ENCODE assay signal across 9 cellular contexts in the genomic region with DNA sequence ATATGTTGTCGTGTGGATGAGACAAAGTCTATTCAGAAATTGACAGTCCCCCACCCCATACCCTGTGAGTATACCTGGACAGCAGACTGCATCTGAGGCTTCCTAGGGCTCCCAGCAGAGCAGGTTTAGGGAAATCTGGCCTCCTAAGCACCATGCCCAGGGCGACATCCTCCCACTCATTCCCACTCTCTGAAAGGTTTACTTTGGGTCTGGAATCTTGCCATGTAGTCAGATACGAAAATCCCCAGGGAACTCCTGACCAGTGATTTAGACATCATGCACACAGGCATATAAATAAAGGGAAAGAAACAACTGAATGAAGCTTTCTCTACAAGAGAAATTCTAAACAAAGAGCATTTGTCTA. TPM values are rescaled to one million over a fixed set of nuclear protein-coding genes. Genes with fewer than 3 reads are reported as not detected.
DNase-seq lines count a peak whose midpoint lies in the region; ATAC-seq, FAIRE-seq and TF ChIP-seq lines count a peak whose summit lies in the region.
"Had no signal": no experiment of that assay in that cellular context is flagged by ENCODE, and none has a peak within 500 bp of the region (broad histone marks: within the 10 kb centered on the region; RNA-seq: fewer than 3 reads in every experiment).

No MANE protein-coding gene starts in this region.

- H2AK5ac ChIP-seq in H1 (ENCODE audit: low read depth, low read length), result no peak overlapping the region

- no peak for TF ChIP-seq EP300 in H1 (IDR thresholded peaks at IDR 0.05; ENCODE audit: borderline replicate concordance in 1 of 2, low read depth in 2 of 2, low read length in 2 of 2)

- no peak overlapping the region for H2BK120ac ChIP-seq in H1 (replicated peaks; ENCODE audit: low read depth, low read length)

- H3K79me1 ChIP-seq in H1 (ENCODE audit: low read depth, low read length), result no peaks in the 10 kb centered on the region

- H3K23ac ChIP-seq in H1 (ENCODE audit: insufficient read length), result no peak overlapping the region

- H3K18ac ChIP-seq in H1 (ENCODE audit: extremely low read depth, low read length), result no peak overlapping the region

- peaks cover 38 to 61% (median 50%) of the 10 kb centered on the region in 5 donors for H3K27me3 Mint-ChIP-seq in naive thymus-derived CD4-positive, alpha-beta T cell

- no peaks in the 10 kb centered on the region for H3K9me3 ChIP-seq in H1 (ENCODE audit: insufficient read depth in 2 of 2, low read depth in 1 of 2, low read length in 1 of 2)
- no peaks in the 10 kb centered on the region for H3K9me3 ChIP-seq in naive thymus-derived CD4-positive, alpha-beta T cell (ENCODE audit: control insufficient read depth in 2 of 3, low read length in 3 of 3)

- H3K56ac ChIP-seq in H1 (replicated peaks; ENCODE audit: insufficient read length, low read depth, low read length), result no peak overlapping the region

- no peak for TF ChIP-seq RAD21 in H1 (IDR thresholded peaks at IDR 0.05 in 1 of 2, conservative IDR thresholded peaks at IDR 0.05 in 1 of 2; ENCODE audit: low read depth in 2 of 2, low read length in 2 of 2)

- no peak overlapping the region for H4K5ac ChIP-seq in H1 (ENCODE audit: insufficient read length, low read depth, low read length)

- 50% methylated on average over 3 of the region's 3 CpGs; no CpG with 5 or more reads in 1 of the 2 experiments for WGBS in H1 (ENCODE audit: extremely low coverage in 1 of 2, insufficient coverage in 1 of 2, insufficient read length in 1 of 2, insufficient replicate concordance in 2 of 2, low coverage in 1 of 2, low lambda C conversion rate in 2 of 2, missing lambda C conversion rate in 1 of 2), 2 experiments

- ATAC-seq in naive thymus-derived CD4-positive, alpha-beta T cell, result no peak
- no peak for ATAC-seq in GM21737 (IDR thresholded peaks at IDR 0.05; ENCODE audit: unreplicated experiment)

- no peak overlapping the region for H3K27ac ChIP-seq in H1 (ENCODE audit: low read depth, low read length)
- no peak overlapping the region for H3K27ac ChIP-seq in naive thymus-derived CD4-positive, alpha-beta T cell (ENCODE audit: low read depth, low read length)
- H3K27ac ChIP-seq: epithelial cell of prostate had no signal

- H3K9ac ChIP-seq in H1 (replicated peaks in 1 of 4; ENCODE audit: extremely low read depth in 1 of 4, low read depth in 3 of 4, low read length in 3 of 4), result no peak overlapping the region

- no peak for FAIRE-seq in H1 (lab: Jason Lieb, UNC)

- H4K8ac ChIP-seq in H1 (ENCODE audit: extremely low read depth, insufficient read depth, low read length), result no peak overlapping the region

- H3K4me2 ChIP-seq in H1 (ENCODE audit: insufficient read depth in 1 of 2, low read depth in 2 of 2, low read length in 2 of 2), result peak overlapping the region; percentile 85 to 87

- no peak overlapping the region for H2AFZ ChIP-seq in H1 (ENCODE audit: low read length)

- no peaks in the 10 kb centered on the region for H4K20me1 ChIP-seq in H1 (replicated peaks in 1 of 2; ENCODE audit: control insufficient read depth in 1 of 2, insufficient read depth in 2 of 2, low read length in 2 of 2)

- no peak overlapping the region for H2BK5ac ChIP-seq in H1 (ENCODE audit: low read depth, low read length)

- DNase-seq in DMS153 (lab: John Stamatoyannopoulos, UW) (peak; percentile 80), NCI-H345 (lab: John Stamatoyannopoulos, UW) (peak; percentile 88), H1 (ENCODE audit: low read depth in 1 of 2, low spot score in 2 of 2) (no peak), NCI-H510A (lab: John Stamatoyannopoulos, UW) (no peak), AML-193 (lab: John Stamatoyannopoulos, UW) (no peak)
- no peak for DNase-seq in naive thymus-derived CD4-positive, alpha-beta T cell
- DNase-seq in activated CD4-positive, alpha-beta T cell treated with anti-CD3 and anti-CD28 coated beads for 1 hour, result no peak

- no peak overlapping the region for H3K27ac Mint-ChIP-seq in naive thymus-derived CD4-positive, alpha-beta T cell

- peaks cover 0 to 5% (median 3%) of the 10 kb centered on the region in 4 experiments; a peak in 6 of 7 replicates for H3K4me1 ChIP-seq in H1 (replicated peaks in 1 of 4; ENCODE audit: control insufficient read depth in 3 of 4, insufficient read depth in 4 of 4, low read length in 3 of 4)
- H3K4me1 ChIP-seq in naive thymus-derived CD4-positive, alpha-beta T cell (ENCODE audit: control insufficient read depth in 2 of 2, insufficient read depth in 2 of 2, low read length in 2 of 2), result no peaks in the 10 kb centered on the region

- no peak overlapping the region for H3K4ac ChIP-seq in H1 (replicated peaks; ENCODE audit: insufficient read length, low read depth, low read length)

- H2BK15ac ChIP-seq in H1 (ENCODE audit: low read length), result no peak overlapping the region

- no peak overlapping the region for H3K14ac ChIP-seq in H1 (ENCODE audit: insufficient read length)

- intact Hi-C loops in naive thymus-derived CD4-positive, alpha-beta T cell (cut with micrococcal nuclease), result no loop called here

- no peaks in the 10 kb centered on the region for H3K36me3 Mint-ChIP-seq in naive thymus-derived CD4-positive, alpha-beta T cell

- peaks cover 0 to 4% (median 0%) of the 10 kb centered on the region in 11 donors for H3K9me3 Mint-ChIP-seq in naive thymus-derived CD4-positive, alpha-beta T cell

- no peak for TF ChIP-seq CTCF in H1 (IDR thresholded peaks at IDR 0.05; ENCODE audit: control extremely low read depth in 1 of 3, insufficient read depth in 1 of 3, low read depth in 1 of 3, low read length in 3 of 3)

- no peak overlapping the region for H4K91ac ChIP-seq in H1 (replicated peaks; ENCODE audit: insufficient read length, low read length)

- H3K79me2 ChIP-seq in H1 (ENCODE audit: control insufficient read depth in 1 of 2, insufficient read depth in 2 of 2, low read length in 2 of 2), result no peaks in the 10 kb centered on the region

- H3K4me3 Mint-ChIP-seq in naive thymus-derived CD4-positive, alpha-beta T cell, result peak overlapping the region in 7 of 10 donors; percentile 40 to 67 (median 46)

- no peak overlapping the region for H2BK12ac ChIP-seq in H1 (ENCODE audit: low read depth, low read length)

- H3K23me2 ChIP-seq in H1 (ENCODE audit: low read depth, low read length), result peaks cover 8% of the 10 kb centered on the region; the same call in 1 of the 2 replicates

- peaks cover 5 to 17% (median 16%) of the 10 kb centered on the region in 4 experiments for H3K27me3 ChIP-seq in H1 (replicated peaks in 1 of 4; ENCODE audit: control insufficient read depth in 3 of 4, extremely low read depth in 1 of 4, insufficient read depth in 3 of 4, low read length in 3 of 4)
- H3K27me3 ChIP-seq in naive thymus-derived CD4-positive, alpha-beta T cell (ENCODE audit: control insufficient read depth in 2 of 2, insufficient read depth in 2 of 2, low read length in 2 of 2), result peaks cover under 1 to 7% of the 10 kb centered on the region in 2 donors

- H3K4me3 ChIP-seq in H1 (ENCODE audit: extremely low read depth in 1 of 4, insufficient read depth in 2 of 4, low read depth in 3 of 4, low read length in 4 of 4), result peak overlapping the region; percentile 51 to 74 (median 68); a peak in 7 of 8 replicates
- no peak overlapping the region for H3K4me3 ChIP-seq in naive thymus-derived CD4-positive, alpha-beta T cell (ENCODE audit: low read length)

- POLR2A ChIA-PET in H1 (lab: Charles Lee; ENCODE audit: partially characterized antibody), result no interaction called here
- POLR2A ChIA-PET in naive thymus-derived CD4-positive, alpha-beta T cell (lab: Charles Lee), result no interaction called here

- TF ChIP-seq POLR2A in H1 (IDR thresholded peaks at IDR 0.05; ENCODE audit: control extremely low read depth in 1 of 2, low read depth in 2 of 2, low read length in 2 of 2), result no peak

- peaks cover 0 to 13% (median 5%) of the 10 kb centered on the region in 7 donors for H3K4me1 Mint-ChIP-seq in naive thymus-derived CD4-positive, alpha-beta T cell

- no peak overlapping the region for H2BK20ac ChIP-seq in H1 (ENCODE audit: low read length)

- H3K36me3 ChIP-seq in H1 (ENCODE audit: control insufficient read depth in 2 of 4, insufficient read depth in 4 of 4, low read length in 3 of 4), result no peaks in the 10 kb centered on the region
- no peaks in the 10 kb centered on the region for H3K36me3 ChIP-seq in naive thymus-derived CD4-positive, alpha-beta T cell (ENCODE audit: control insufficient read depth in 2 of 3, insufficient read depth in 3 of 3, low read length in 3 of 3)

- CTCF ChIA-PET in H1 (lab: Charles Lee; ENCODE audit: partially characterized antibody), result interaction anchor here (2.0 kb wide), 1 partner anchor 11 kb away, joined by 6 read pairs; no protein-coding TSS in a partner anchor
- CTCF ChIA-PET in naive thymus-derived CD4-positive, alpha-beta T cell (lab: Charles Lee), result no interaction called here

TF ChIP-seq in H1, 55 proteins besides CTCF, POLR2A, EP300 and RAD21 (continues in another document):
- no peak for TF ChIP-seq SAP30 (IDR thresholded peaks at IDR 0.05; ENCODE audit: insufficient read depth, insufficient replicate concordance, low read length)
- TF ChIP-seq CHD2 (IDR thresholded peaks at IDR 0.05; ENCODE audit: low read length), result no peak
- no peak for TF ChIP-seq TAF1 (IDR thresholded peaks at IDR 0.05; ENCODE audit: low read depth, low read length)
- TF ChIP-seq JUND (IDR thresholded peaks at IDR 0.05; ENCODE audit: low read length), result no peak

RNA-seq across cellular contexts. Expression of gene NALCN, which starts 0.7 kb away (rescaled TPM):
- 0.54 TPM in 2 replicates for total RNA-seq in H1 (2021; fragmentation: NEBNext Ultra II Directional; extraction: Animal tissue kit (Norgen Biotek cat#: 25700))
- polyA plus RNA-seq in H1 (2011; rRNA removed), result 0.13 and 0.26 TPM in 2 replicates
- 0.18 TPM for polyA plus RNA-seq in H1 (2011; cell fraction: cytosol; rRNA removed)
- polyA plus RNA-seq in H1 (2011; cell fraction: nucleus; rRNA removed), result 0.11 TPM
- 0.21 to 0.41 TPM (median 0.31 TPM) in 4 replicates for polyA plus RNA-seq in H1 (2012, experiment 1 of 2)
- polyA plus RNA-seq in H1 (2012, experiment 2 of 2), result 0.03 TPM
- polyA plus RNA-seq in H1 (2013, experiment 1 of 2), result 2.7 TPM
- 2.0 TPM for polyA plus RNA-seq in H1 (2013, experiment 2 of 2)
- polyA minus RNA-seq in H1 (2011; rRNA and poly(A)+ RNA removed), result 0.44 and 0.73 TPM in 2 replicates
- not detected for polyA minus RNA-seq in H1 (2011; cell fraction: cytosol; rRNA and poly(A)+ RNA removed)
- 0.40 TPM for polyA minus RNA-seq in H1 (2011; cell fraction: nucleus; rRNA and poly(A)+ RNA removed)
- total RNA-seq in naive thymus-derived CD4-positive, alpha-beta T cell, result not detected
- not detected for polyA plus RNA-seq in naive thymus-derived CD4-positive, alpha-beta T cell

RNA-seq across cellular contexts. Expression of gene ITGBL1, which starts 35.5 kb away (rescaled TPM):
- not detected in 2 replicates for total RNA-seq in H1 (2021; fragmentation: NEBNext Ultra II Directional; extraction: Animal tissue kit (Norgen Biotek cat#: 25700))
- polyA plus RNA-seq in H1 (2011; rRNA removed), result not detected in 2 replicates
- polyA plus RNA-seq in H1 (2011; cell fraction: cytosol; rRNA removed), result 0.04 TPM
- polyA plus RNA-seq in H1 (2011; cell fraction: nucleus; rRNA removed), result 0.21 TPM
- 0.13 TPM in 1 of 4 replicates, not detected in the others for polyA plus RNA-seq in H1 (2012, experiment 1 of 2)
- polyA plus RNA-seq in H1 (2012, experiment 2 of 2), result not detected
- 0.06 TPM for polyA plus RNA-seq in H1 (2013, experiment 1 of 2)
- polyA plus RNA-seq in H1 (2013, experiment 2 of 2), result 0.06 TPM
- polyA minus RNA-seq in H1 (2011; rRNA and poly(A)+ RNA removed), result 0.10 TPM in 1 of 2 replicates, not detected in the other
- polyA minus RNA-seq in H1 (2011; cell fraction: cytosol; rRNA and poly(A)+ RNA removed), result not detected
- polyA minus RNA-seq in H1 (2011; cell fraction: nucleus; rRNA and poly(A)+ RNA removed), result not detected
- total RNA-seq in naive thymus-derived CD4-positive, alpha-beta T cell, result not detected
- polyA plus RNA-seq in naive thymus-derived CD4-positive, alpha-beta T cell, result not detected

Comparison
In these comparisons a context has a peak if more than half of its experiments do, and no peak if none do; other contexts are left out.
1. DNase-seq: peak in DMS153 (single experiment) and NCI-H345 (single experiment); none in H1 (0 of 2), naive thymus-derived CD4-positive, alpha-beta T cell (0 of 9), NCI-H510A (single experiment), activated CD4-positive, alpha-beta T cell treated with anti-CD3 and anti-CD28 coated beads for 1 hour (single experiment) and AML-193 (0 of 2).